In the genomic region with DNA sequence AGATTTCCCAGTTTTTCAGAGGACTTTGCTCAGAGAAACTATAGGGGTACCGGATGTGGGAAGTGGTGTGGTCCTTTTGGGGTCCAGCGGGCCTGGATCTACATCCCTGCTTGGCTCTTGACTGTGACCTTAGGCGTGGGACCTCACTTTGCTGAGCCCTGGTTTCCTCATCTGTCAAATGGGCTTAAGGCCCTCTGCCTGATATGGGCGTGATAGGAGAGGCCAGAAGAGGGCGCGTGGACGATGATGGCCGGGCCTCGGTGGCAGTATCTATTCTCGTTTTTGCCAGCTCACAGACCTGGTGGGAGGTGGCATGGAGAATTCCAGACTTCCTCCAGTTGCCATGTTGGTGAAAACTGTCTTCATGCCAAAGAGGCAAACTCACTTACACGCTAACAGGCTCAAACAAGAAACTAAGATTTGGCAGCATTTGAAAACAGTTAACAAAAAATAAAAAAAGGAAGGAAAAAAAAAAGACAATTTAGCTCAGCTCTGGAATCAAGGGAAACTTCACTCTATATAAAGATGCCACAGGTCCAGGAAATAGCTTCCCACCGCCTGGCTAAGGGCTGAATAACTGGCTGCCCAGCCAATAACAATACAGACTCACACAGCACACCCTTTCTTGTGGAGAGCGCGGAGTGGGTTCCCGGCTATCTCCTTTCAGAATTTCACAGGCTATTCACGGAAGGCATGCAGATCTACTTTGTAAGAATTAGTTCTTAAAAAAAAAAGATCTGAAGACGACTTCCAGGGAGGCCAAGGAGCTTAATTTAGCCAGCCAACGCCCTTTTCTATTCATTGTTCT, we compare ENCODE assay signal across 8 cellular contexts. TPM values are rescaled to one million over a fixed set of nuclear protein-coding genes. Genes with fewer than 3 reads are reported as not detected.
DNase-seq lines count a peak whose midpoint lies in the region; ATAC-seq and TF ChIP-seq lines count a peak whose summit lies in the region.

No MANE protein-coding gene starts in this region.

- H3K4me3 ChIP-seq in MG63 (peak overlapping the region; percentile 68), lower lobe of right lung (peak overlapping the region; percentile 73), upper lobe of right lung (peak overlapping the region; percentile 67)

- peak; percentile 66 for DNase-seq in Ammon's horn (ENCODE audit: low spot score)
- peak; percentile 77 for DNase-seq in MG63
- DNase-seq in dedifferentiated amniotic fluid mesenchymal stem cell (ENCODE audit: extremely low spot score), result peak; percentile 63
- DNase-seq in lower lobe of right lung, result no peak
- DNase-seq in upper lobe of right lung, result no peak
- no peak for DNase-seq in NOMO-1 treated with dmso at 0.1 percent for 144 hours (lab: John Stamatoyannopoulos, UW; ENCODE audit: unreplicated experiment)
- no peak for DNase-seq in stimulated activated CD4-positive, alpha-beta T cell treated with anti-CD3 and anti-CD28 coated beads, Interleukin-12 subunit alpha, Interleukin-12 subunit beta, amount 100 ng/mL, for 4 hours

- H3K4me1 ChIP-seq in lower lobe of right lung (peaks cover 50% of the 10 kb centered on the region), upper lobe of right lung (peaks cover 35% of the 10 kb centered on the region)

- intact Hi-C loops in lower lobe of right lung (cut with DNase I) (no loop called here), upper lobe of right lung (cut with DNase I) (no loop called here)

- TF ChIP-seq CTCF in lower lobe of right lung (IDR thresholded peaks at IDR 0.05) (no peak), upper lobe of right lung (IDR thresholded peaks at IDR 0.05) (no peak)

- H3K27ac ChIP-seq in lower lobe of right lung (peak overlapping the region; percentile 76), upper lobe of right lung (peak overlapping the region; percentile 73)

- H3K27me3 ChIP-seq in MG63, result no peaks in the 10 kb centered on the region
- H3K27me3 ChIP-seq in lower lobe of right lung (ENCODE audit: low read depth), result no peaks in the 10 kb centered on the region
- no peaks in the 10 kb centered on the region for H3K27me3 ChIP-seq in upper lobe of right lung

- H3K9me3 ChIP-seq in MG63 (no peaks in the 10 kb centered on the region), lower lobe of right lung (no peaks in the 10 kb centered on the region), upper lobe of right lung (no peaks in the 10 kb centered on the region)

- H3K36me3 ChIP-seq in MG63, result peaks cover 14% of the 10 kb centered on the region
- no peaks in the 10 kb centered on the region for H3K36me3 ChIP-seq in lower lobe of right lung
- peaks cover 4% of the 10 kb centered on the region for H3K36me3 ChIP-seq in upper lobe of right lung

- ATAC-seq in lower lobe of right lung (peak in 1 of 2 donors; percentile 7), upper lobe of right lung (peak; percentile 3), HG03108 (IDR thresholded peaks at IDR 0.05; ENCODE audit: unreplicated experiment) (no peak)

RNA-seq across cellular contexts. Expression of a gene that starts 1.7 kb away (rescaled TPM):
- total RNA-seq in MG63 (2014; rRNA removed; shearing (Covaris generic); ENCODE audit: low replicate concordance), result 4.4 and 15.2 TPM in 2 replicates
- total RNA-seq in lower lobe of right lung (49.8 TPM), upper lobe of right lung (46.2 TPM)

Comparison
In these comparisons a context has a peak if more than half of its experiments do, and no peak if none do; other contexts are left out.
1. DNase-seq: peak in Ammon's horn (single experiment), MG63 (single experiment) and dedifferentiated amniotic fluid mesenchymal stem cell (single experiment); none in lower lobe of right lung (single experiment), upper lobe of right lung (single experiment), NOMO-1 treated with dmso at 0.1 percent for 144 hours (single experiment) and stimulated activated CD4-positive, alpha-beta T cell treated with anti-CD3 and anti-CD28 coated beads, Interleukin-12 subunit alpha, Interleukin-12 subunit beta, amount 100 ng/mL, for 4 hours (single experiment).
2. Peak in every context shown above with its lines, with median percentiles within 50 percentile points of each other: H3K4me3 ChIP-seq.